ENCODE assay signal across 1 cellular context in the genomic region with DNA sequence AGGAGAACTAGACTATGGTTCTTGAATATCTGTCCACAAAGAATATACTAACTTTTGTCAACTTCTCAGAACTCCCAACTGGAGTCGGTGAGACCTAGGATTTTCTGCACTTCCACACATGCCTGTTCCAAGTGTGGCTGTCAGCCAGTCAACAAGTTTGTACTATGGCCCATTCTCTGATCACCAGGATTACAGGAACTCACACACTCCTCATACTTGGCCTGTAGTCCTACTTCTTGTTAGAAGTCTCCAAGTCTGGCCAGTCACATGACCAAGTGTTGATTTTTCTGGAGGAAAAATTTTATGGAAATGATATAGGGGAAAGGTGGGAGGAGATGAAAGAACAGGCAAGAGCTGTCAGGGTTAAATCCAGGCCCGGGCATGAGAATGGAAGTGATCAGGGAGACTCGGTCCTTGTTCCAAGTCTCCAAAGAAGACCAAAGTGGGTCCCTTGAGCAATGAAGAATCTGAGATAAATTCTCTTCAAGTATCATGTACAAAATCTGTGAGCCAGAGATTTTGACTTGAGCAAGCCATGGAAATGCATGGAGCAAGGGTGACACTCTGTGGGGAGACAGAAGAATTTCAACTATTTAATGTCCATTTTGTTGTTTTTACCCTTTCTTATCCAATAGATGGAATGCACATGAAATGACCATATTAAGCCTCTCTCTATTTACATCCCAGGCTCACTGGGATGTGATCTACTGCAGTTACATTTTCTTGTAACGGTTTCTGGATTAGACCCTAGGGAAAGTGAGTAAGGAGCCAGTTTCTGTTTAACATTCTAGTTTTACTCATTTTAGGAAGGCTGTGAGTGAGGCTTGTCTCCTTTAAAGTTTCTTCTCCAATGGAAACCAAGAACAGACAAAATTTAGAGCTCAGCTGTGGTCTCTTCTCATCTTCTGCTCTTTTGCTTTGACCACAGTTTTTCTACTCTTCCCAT.
TF ChIP-seq lines count a peak whose summit lies in the region.

No MANE protein-coding gene starts in this region.

TF ChIP-seq in SK-N-SH treated with all-trans-retinoic acid at 6 μM for 48 hours, 23 proteins besides CTCF, POLR2A, EP300 and RAD21 (continued from another document):
- TF ChIP-seq, protein P1, sequence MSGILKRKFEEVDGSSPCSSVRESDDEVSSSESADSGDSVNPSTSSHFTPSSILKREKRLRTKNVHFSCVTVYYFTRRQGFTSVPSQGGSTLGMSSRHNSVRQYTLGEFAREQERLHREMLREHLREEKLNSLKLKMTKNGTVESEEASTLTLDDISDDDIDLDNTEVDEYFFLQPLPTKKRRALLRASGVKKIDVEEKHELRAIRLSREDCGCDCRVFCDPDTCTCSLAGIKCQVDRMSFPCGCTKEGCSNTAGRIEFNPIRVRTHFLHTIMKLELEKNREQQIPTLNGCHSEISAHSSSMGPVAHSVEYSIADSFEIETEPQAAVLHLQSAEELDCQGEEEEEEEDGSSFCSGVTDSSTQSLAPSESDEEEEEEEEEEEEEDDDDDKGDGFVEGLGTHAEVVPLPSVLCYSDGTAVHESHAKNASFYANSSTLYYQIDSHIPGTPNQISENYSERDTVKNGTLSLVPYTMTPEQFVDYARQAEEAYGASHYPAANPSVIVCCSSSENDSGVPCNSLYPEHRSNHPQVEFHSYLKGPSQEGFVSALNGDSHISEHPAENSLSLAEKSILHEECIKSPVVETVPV (CRISPR knock-in tag; IDR thresholded peaks at IDR 0.05): no peak
- no peak for TF ChIP-seq ZNF8 (CRISPR knock-in tag; IDR thresholded peaks at IDR 0.05)
